13 cellular contexts compared by ENCODE assay signal in the genomic region with DNA sequence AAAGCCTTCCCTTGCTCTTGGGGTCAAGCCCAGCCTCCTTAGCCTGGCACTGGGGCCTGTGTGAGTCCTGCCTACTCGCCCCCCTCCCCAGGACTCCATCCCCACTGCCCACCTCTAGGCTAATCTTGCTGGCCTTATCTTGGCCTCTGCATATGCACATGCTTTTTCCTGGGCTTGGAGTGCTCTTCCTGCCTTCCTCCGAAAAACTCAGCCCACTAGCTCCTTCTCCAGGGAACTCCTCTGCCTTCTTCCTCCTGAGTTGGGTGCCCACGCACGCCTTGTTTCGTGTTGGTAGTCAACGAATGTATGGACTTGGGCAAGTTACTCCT. TPM values are rescaled to one million over a fixed set of nuclear protein-coding genes. Genes with fewer than 3 reads are reported as not detected.
DNase-seq lines count a peak whose midpoint lies in the region; ATAC-seq and TF ChIP-seq lines count a peak whose summit lies in the region.
"Had no signal": no experiment of that assay in that cellular context is flagged by ENCODE, and none has a peak within 500 bp of the region (broad histone marks: within the 10 kb centered on the region; RNA-seq: fewer than 3 reads in every experiment).

No MANE protein-coding gene starts in this region.

- H3K18ac ChIP-seq in mesendoderm (ENCODE audit: low read length), result no peak overlapping the region

- intact Hi-C loops in mammary epithelial cell (cut with micrococcal nuclease), result loop anchor here (1.0 to 5.0 kb wide), 2 partner anchors 76 to 159 kb away; no protein-coding TSS in a partner anchor

- H3K4me3 Mint-ChIP-seq in activated CD8-positive, alpha-beta memory T cell treated with anti-CD3 and anti-CD28 coated beads, Interleukin-2, amount 10 ng/mL, durations not matched to agents 7 days and 5 days, result no peak overlapping the region

- peak overlapping the region; percentile 74 for H2AFZ ChIP-seq in mammary epithelial cell (ENCODE audit: low read depth, low read length)

- ATAC-seq in activated CD8-positive, alpha-beta memory T cell treated with anti-CD3 and anti-CD28 coated beads, Interleukin-2, amount 10 ng/mL, durations not matched to agents 7 days and 5 days, result no peak
- no peak for ATAC-seq in upper lobe of left lung (ENCODE audit: low FRiP score in 2 of 2)
- no peak for ATAC-seq in GM19023 (IDR thresholded peaks at IDR 0.05; ENCODE audit: unreplicated experiment)
- no peak for ATAC-seq in GM21825 (IDR thresholded peaks at IDR 0.05; ENCODE audit: unreplicated experiment)

- dilution Hi-C loops in mammary epithelial cell (cut with HindIII; ENCODE audit: low sequenced_read_pairs), result no loop called here

- H3K4me2 ChIP-seq in mammary epithelial cell (ENCODE audit: insufficient read depth, low read depth, low read length), result no peak overlapping the region
- H3K4me2 ChIP-seq in mesendoderm (ENCODE audit: low read length), result no peak overlapping the region

- H3K36me3 Mint-ChIP-seq in activated CD8-positive, alpha-beta memory T cell treated with anti-CD3 and anti-CD28 coated beads, Interleukin-2, amount 10 ng/mL, durations not matched to agents 7 days and 5 days, result peaks cover 2% of the 10 kb centered on the region
- H3K36me3 Mint-ChIP-seq: activated naive CD4-positive, alpha-beta T cell treated with anti-CD3 and anti-CD28 coated beads, Interleukin-2, amount 50 U/mL, for 72 hours had no signal

- no peaks in the 10 kb centered on the region for H3K9me3 Mint-ChIP-seq in activated CD8-positive, alpha-beta memory T cell treated with anti-CD3 and anti-CD28 coated beads, Interleukin-2, amount 10 ng/mL, durations not matched to agents 7 days and 5 days (ENCODE audit: low read depth)
- H3K9me3 Mint-ChIP-seq: activated naive CD4-positive, alpha-beta T cell treated with anti-CD3 and anti-CD28 coated beads, Interleukin-2, amount 50 U/mL, for 72 hours had no signal

- H3K27ac ChIP-seq in mammary epithelial cell (ENCODE audit: insufficient read depth, low read depth, low read length), result no peak overlapping the region
- no peak overlapping the region for H3K27ac ChIP-seq in mesendoderm (ENCODE audit: low read depth, low read length)
- peak overlapping the region; percentile 90 to 97 (median 92) for H3K27ac ChIP-seq in upper lobe of left lung
- H3K27ac ChIP-seq: SJCRH30 had no signal

- H2BK15ac ChIP-seq in mesendoderm (replicated peaks; ENCODE audit: low read depth), result no peak overlapping the region

- H3K27me3 ChIP-seq in mammary epithelial cell (ENCODE audit: insufficient read depth, low read length) (no peaks in the 10 kb centered on the region), mesendoderm (ENCODE audit: insufficient read depth, low read length, poor library complexity) (no peaks in the 10 kb centered on the region), upper lobe of left lung (peaks cover 0 to 14% (median 0%) of the 10 kb centered on the region in 4 donors)
- H3K27me3 ChIP-seq: SJCRH30 had no signal

- no peak overlapping the region for H3K4me3 ChIP-seq in mammary epithelial cell (replicated peaks in 1 of 3; ENCODE audit: insufficient read depth in 1 of 3, low read depth in 2 of 3, low read length in 3 of 3)
- no peak overlapping the region for H3K4me3 ChIP-seq in mesendoderm (ENCODE audit: low read length)
- peak overlapping the region in 2 of 4 donors; percentile 18 to 19 for H3K4me3 ChIP-seq in upper lobe of left lung
- H3K4me3 ChIP-seq: SJCRH30 had no signal

- 100% methylated on average over 6 of the region's 6 CpGs for WGBS in mammary epithelial cell (ENCODE audit: low coverage, missing lambda C conversion rate)
- no CpG with 5 or more reads among the region's 6 CpGs for WGBS in mesendoderm (ENCODE audit: extremely low coverage, insufficient coverage, low lambda C conversion rate)
- WGBS in upper lobe of left lung, 2 donors, result 72 to 75% methylated on average over 5 to 6 of the region's 6 CpGs

- peak; percentile 37 for DNase-seq in activated CD8-positive, alpha-beta memory T cell treated with anti-CD3 and anti-CD28 coated beads, Interleukin-2, amount 10 ng/mL, durations not matched to agents 7 days and 5 days
- DNase-seq in activated CD8-positive, alpha-beta memory T cell treated with anti-CD3 and anti-CD28 coated beads, Interleukin-2, amount 50 U/mL, for 4 hours, result no peak
- DNase-seq in mammary epithelial cell (no peak), mesendoderm (no peak), upper lobe of left lung (no peak), NCI-H510A treated with DMSO at 0.1 percent for 48 hours (lab: John Stamatoyannopoulos, UW) (no peak)

- H3K9me3 ChIP-seq in mammary epithelial cell (replicated peaks; ENCODE audit: insufficient read depth, low read length), result no peaks in the 10 kb centered on the region
- no peaks in the 10 kb centered on the region for H3K9me3 ChIP-seq in upper lobe of left lung
- H3K9me3 ChIP-seq: SJCRH30 had no signal

- H3K23ac ChIP-seq in mesendoderm (ENCODE audit: low read length), result no peak overlapping the region

- TF ChIP-seq POLR2A in upper lobe of left lung (IDR thresholded peaks at IDR 0.05), result no peak

- H3K4me1 ChIP-seq in mammary epithelial cell (ENCODE audit: insufficient read depth, low read length) (peaks cover 17% of the 10 kb centered on the region), mesendoderm (ENCODE audit: control insufficient read depth, low read depth, low read length) (peaks cover 8% of the 10 kb centered on the region), upper lobe of left lung (peaks cover 37 to 61% (median 44%) of the 10 kb centered on the region in 4 donors)
- H3K4me1 ChIP-seq: SJCRH30 had no signal

- H3K36me3 ChIP-seq in mammary epithelial cell (ENCODE audit: insufficient read depth, low read length) (no peaks in the 10 kb centered on the region), mesendoderm (ENCODE audit: control insufficient read depth, insufficient read depth, low read length) (no peaks in the 10 kb centered on the region), upper lobe of left lung (no peaks in the 10 kb centered on the region)
- H3K36me3 ChIP-seq: SJCRH30 had no signal

- TF ChIP-seq CTCF in mammary epithelial cell (conservative IDR thresholded peaks at IDR 0.05 in 1 of 2, IDR thresholded peaks at IDR 0.05 in 1 of 2; ENCODE audit: extremely low read depth in 1 of 2, insufficient read depth in 1 of 2, low read depth in 1 of 2, low read length in 2 of 2) (no peak), upper lobe of left lung (IDR thresholded peaks at IDR 0.05) (no peak)

- no peak overlapping the region for H4K8ac ChIP-seq in mesendoderm (ENCODE audit: low read depth, low read length)

- peak overlapping the region; percentile 28 for H3K56ac ChIP-seq in mesendoderm (ENCODE audit: low read length)

- H3K9ac ChIP-seq in mammary epithelial cell (ENCODE audit: insufficient read depth, low read length) (no peak overlapping the region), mesendoderm (ENCODE audit: low read length) (peak overlapping the region; percentile 57)

- no TSS peak for BruUV-seq in mammary epithelial cell (replicated peaks; lab: Mats Ljungman, UMichigan)

- no peak overlapping the region for H2BK120ac ChIP-seq in mesendoderm (ENCODE audit: low read depth, low read length)

- in situ Hi-C loops in mammary epithelial cell (cut with MboI; ENCODE audit: low sequenced_read_pairs in 2 of 2), result loop anchor here (5.0 to 25.0 kb wide), 4 partner anchors 136 to 704 kb away; no protein-coding TSS in a partner anchor

- TF ChIP-seq EP300 in upper lobe of left lung (IDR thresholded peaks at IDR 0.05), result no peak

- H3K79me2 ChIP-seq in mammary epithelial cell (ENCODE audit: insufficient read depth, low read length) (no peaks in the 10 kb centered on the region), mesendoderm (ENCODE audit: control insufficient read depth, insufficient read depth, low read length) (no peaks in the 10 kb centered on the region)

- no peak overlapping the region for H2BK5ac ChIP-seq in mesendoderm (ENCODE audit: low read length)

- no peak overlapping the region for H3K4ac ChIP-seq in mesendoderm (ENCODE audit: low read depth, low read length)

- H4K20me1 ChIP-seq in mammary epithelial cell (ENCODE audit: insufficient read depth, low read length), result no peaks in the 10 kb centered on the region

- CTCF ChIA-PET in activated CD8-positive, alpha-beta memory T cell treated with anti-CD3 and anti-CD28 coated beads, Interleukin-2, amount 10 ng/mL, durations not matched to agents 7 days and 5 days (lab: Charles Lee), result interaction anchor here (0.6 to 0.9 kb wide), 3 partner anchors 46 to 189 kb away, joined by 3 read pairs; no protein-coding TSS in a partner anchor
- CTCF ChIA-PET in mammary epithelial cell (lab: Charles Lee; ENCODE audit: low non-redundant PET), result no interaction called here

- H3K27me3 Mint-ChIP-seq in activated CD8-positive, alpha-beta memory T cell treated with anti-CD3 and anti-CD28 coated beads, Interleukin-2, amount 10 ng/mL, durations not matched to agents 7 days and 5 days, result peaks cover 36% of the 10 kb centered on the region

- peaks cover 3% of the 10 kb centered on the region for H3K4me1 Mint-ChIP-seq in activated CD8-positive, alpha-beta memory T cell treated with anti-CD3 and anti-CD28 coated beads, Interleukin-2, amount 10 ng/mL, durations not matched to agents 7 days and 5 days

- no peak overlapping the region for H3K27ac Mint-ChIP-seq in activated CD8-positive, alpha-beta memory T cell treated with anti-CD3 and anti-CD28 coated beads, Interleukin-2, amount 10 ng/mL, durations not matched to agents 7 days and 5 days
- H3K27ac Mint-ChIP-seq: activated naive CD4-positive, alpha-beta T cell treated with anti-CD3 and anti-CD28 coated beads, Interleukin-2, amount 50 U/mL, for 72 hours had no signal

- no peak overlapping the region for H2AK5ac ChIP-seq in mesendoderm (ENCODE audit: low read length)

- H3K79me1 ChIP-seq in mesendoderm (ENCODE audit: low read length), result no peaks in the 10 kb centered on the region

- no peak overlapping the region for H4K5ac ChIP-seq in mesendoderm (ENCODE audit: low read length)

RNA-seq across cellular contexts. Expression of a gene that starts 16.5 kb away (rescaled TPM):
- not detected for total RNA-seq in activated CD8-positive, alpha-beta memory T cell treated with anti-CD3 and anti-CD28 coated beads, Interleukin-2, amount 10 ng/mL, durations not matched to agents 7 days and 5 days
- total RNA-seq in mammary epithelial cell (1 to 10 TPM; 1.5 to 4.8 TPM), upper lobe of left lung (100 to 1,000 TPM in 2 of 6 donors, 10 to 100 TPM in 4; 22.4 to 130 (median 92.7) TPM)
- not detected for polyA plus RNA-seq in mammary epithelial cell
- not detected for polyA minus RNA-seq in mammary epithelial cell
- 0.01 TPM for polyA plus RNA-seq in mesendoderm (2013, experiment 1 of 2)
- polyA plus RNA-seq in mesendoderm (2013, experiment 2 of 2), result 0.01 TPM
- total RNA-seq: activated naive CD4-positive, alpha-beta T cell treated with anti-CD3 and anti-CD28 coated beads, Interleukin-2, amount 50 U/mL, for 72 hours had no signal

RNA-seq across cellular contexts. Expression of a gene that starts 36.0 kb away (rescaled TPM):
- total RNA-seq in activated CD8-positive, alpha-beta memory T cell treated with anti-CD3 and anti-CD28 coated beads, Interleukin-2, amount 10 ng/mL, durations not matched to agents 7 days and 5 days, result not detected
- under 1 TPM in 1 of 2 donors, not detected in 1; 0.33 TPM for total RNA-seq in mammary epithelial cell
- 0.03 TPM for polyA plus RNA-seq in mammary epithelial cell
- not detected for polyA minus RNA-seq in mammary epithelial cell
- polyA plus RNA-seq in mesendoderm (2013, experiment 1 of 2), result 0.06 TPM
- polyA plus RNA-seq in mesendoderm (2013, experiment 2 of 2), result 0.13 TPM
- total RNA-seq in upper lobe of left lung, result 10 to 100 TPM; 10.2 to 69.1 (median 22.7) TPM
- total RNA-seq: activated naive CD4-positive, alpha-beta T cell treated with anti-CD3 and anti-CD28 coated beads, Interleukin-2, amount 50 U/mL, for 72 hours; cerebellum; epithelial cell of proximal tubule; renal cortical epithelial cell had no signal

Comparison
In these comparisons a context has a peak if more than half of its experiments do, and no peak if none do; other contexts are left out.
1. H3K27ac ChIP-seq: peak in upper lobe of left lung (4 of 4); none in mammary epithelial cell (single experiment) and mesendoderm (single experiment).
2. RNA of a gene that starts 16.5 kb away (total RNA-seq): 22.4 to 130 TPM in upper lobe of left lung; 1.5 to 4.8 TPM in mammary epithelial cell and not detected in activated CD8-positive, alpha-beta memory T cell treated with anti-CD3 and anti-CD28 coated beads, Interleukin-2, amount 10 ng/mL, durations not matched to agents 7 days and 5 days; every median in the first group is over 4 times any median in the second.
3. RNA of a gene that starts 36.0 kb away (total RNA-seq): 10.2 to 69.1 TPM in upper lobe of left lung; 0.33 TPM in mammary epithelial cell and not detected in activated CD8-positive, alpha-beta memory T cell treated with anti-CD3 and anti-CD28 coated beads, Interleukin-2, amount 10 ng/mL, durations not matched to agents 7 days and 5 days; every median in the first group is over 4 times any median in the second.